ENCODE assay signal across 11 cellular contexts in the genomic region with DNA sequence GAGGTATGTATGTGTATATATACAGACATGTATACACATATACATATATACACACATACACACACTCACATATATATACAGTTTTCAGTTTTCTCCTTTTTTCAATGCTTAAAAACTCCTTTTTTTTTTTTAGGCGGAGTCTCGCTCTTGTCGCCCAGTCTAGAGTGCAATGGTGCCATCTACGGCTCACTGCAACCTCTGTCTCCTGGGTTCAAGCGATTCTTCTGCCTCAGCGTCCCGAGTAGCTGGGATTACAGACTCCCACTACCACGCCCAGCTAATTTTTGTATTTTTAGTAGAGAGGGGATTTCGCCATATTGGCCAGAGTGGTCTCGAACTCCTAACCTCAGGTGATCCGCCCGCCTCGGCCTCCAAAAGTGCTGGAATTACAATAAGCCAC. TPM values are rescaled to one million over a fixed set of nuclear protein-coding genes. Genes with fewer than 3 reads are reported as not detected.
DNase-seq lines count a peak whose midpoint lies in the region; ATAC-seq and TF ChIP-seq lines count a peak whose summit lies in the region.
"Had no signal": no experiment of that assay in that cellular context is flagged by ENCODE, and none has a peak within 500 bp of the region (broad histone marks: within the 10 kb centered on the region; RNA-seq: fewer than 3 reads in every experiment).

No MANE protein-coding gene starts in this region.

- intact Hi-C loops in dorsolateral prefrontal cortex (cut with DNase I): no loop called here

- peaks cover 2% of the 10 kb centered on the region for H3K27me3 ChIP-seq in CD4-positive, CD25-positive, alpha-beta regulatory T cell (ENCODE audit: control insufficient read depth, insufficient read depth, low read length)
- no peaks in the 10 kb centered on the region for H3K27me3 ChIP-seq in dorsolateral prefrontal cortex

- peak in 2 of 3 donors; percentile 45 to 56 for DNase-seq in CD4-positive, CD25-positive, alpha-beta regulatory T cell
- no peak for DNase-seq in SK-N-MC (ENCODE audit: low read depth, low spot score)
- DNase-seq in dorsolateral prefrontal cortex: no peak
- DNase-seq in natural killer cell treated with Interleukin-12 subunit alpha and Interleukin-12 subunit beta and Interleukin-15 and Interleukin-18, amount 100 ng/mL, for 72 hours (ENCODE audit: low spot score): no peak
- no peak for DNase-seq in NCI-H446 treated with DMSO at 0.1 percent for 48 hours (lab: John Stamatoyannopoulos, UW)
- no peak for DNase-seq in effector CD8-positive, alpha-beta T cell (lab: John Stamatoyannopoulos, UW)
- no peak for DNase-seq in anterior cingulate cortex (lab: John Stamatoyannopoulos, UW)
- DNase-seq: DMS 273 treated with DMSO at 0.1 percent for 48 hours had no signal

- no peak for ATAC-seq in CD4-positive, CD25-positive, alpha-beta regulatory T cell (ENCODE audit: low read depth in 2 of 2)
- no peak for ATAC-seq in natural killer cell treated with Interleukin-12 subunit alpha and Interleukin-12 subunit beta and Interleukin-15 and Interleukin-18, amount 100 ng/mL, for 72 hours
- no peak for ATAC-seq in HG02610 (IDR thresholded peaks at IDR 0.05; ENCODE audit: unreplicated experiment)

- H3K4me3 ChIP-seq in CD4-positive, CD25-positive, alpha-beta regulatory T cell (ENCODE audit: low read depth, low read length): peak overlapping the region; percentile 32
- H3K4me3 ChIP-seq in SK-N-MC (peak overlapping the region; percentile 71), dorsolateral prefrontal cortex (peak overlapping the region; percentile 12 to 73 (median 57))

- no peak overlapping the region for H3K9ac ChIP-seq in SK-N-MC (ENCODE audit: insufficient read length)

- H3K36me3 Mint-ChIP-seq in CD4-positive, CD25-positive, alpha-beta regulatory T cell: no peaks in the 10 kb centered on the region
- H3K36me3 Mint-ChIP-seq in natural killer cell treated with Interleukin-12 subunit alpha and Interleukin-12 subunit beta and Interleukin-15 and Interleukin-18, amount 100 ng/mL, for 72 hours: no peaks in the 10 kb centered on the region

- no peaks in the 10 kb centered on the region for H3K9me3 ChIP-seq in CD4-positive, CD25-positive, alpha-beta regulatory T cell (ENCODE audit: control insufficient read depth in 2 of 2, low read length in 2 of 2)
- H3K9me3 ChIP-seq in SK-N-MC (ENCODE audit: low read depth, low read length): no peaks in the 10 kb centered on the region
- H3K9me3 ChIP-seq: neutrophil had no signal

- H3K27me3 Mint-ChIP-seq in CD4-positive, CD25-positive, alpha-beta regulatory T cell: peaks cover 37% of the 10 kb centered on the region
- peaks cover 0 to 16% of the 10 kb centered on the region in 2 donors for H3K27me3 Mint-ChIP-seq in natural killer cell treated with Interleukin-12 subunit alpha and Interleukin-12 subunit beta and Interleukin-15 and Interleukin-18, amount 100 ng/mL, for 72 hours

- peak overlapping the region; percentile 74 to 88 (median 86) for H3K4me3 Mint-ChIP-seq in CD4-positive, CD25-positive, alpha-beta regulatory T cell
- H3K4me3 Mint-ChIP-seq in natural killer cell treated with Interleukin-12 subunit alpha and Interleukin-12 subunit beta and Interleukin-15 and Interleukin-18, amount 100 ng/mL, for 72 hours: peak overlapping the region; percentile 86

- H3K4me1 Mint-ChIP-seq in CD4-positive, CD25-positive, alpha-beta regulatory T cell: peaks cover 0 to 18% (median 7%) of the 10 kb centered on the region in 4 donors
- H3K4me1 Mint-ChIP-seq in natural killer cell treated with Interleukin-12 subunit alpha and Interleukin-12 subunit beta and Interleukin-15 and Interleukin-18, amount 100 ng/mL, for 72 hours (ENCODE audit: low read depth in 2 of 2): peaks cover 10 to 11% of the 10 kb centered on the region in 2 donors

- H3K27ac Mint-ChIP-seq in CD4-positive, CD25-positive, alpha-beta regulatory T cell: peak overlapping the region in 2 of 3 donors; percentile 69 to 85
- H3K27ac Mint-ChIP-seq in natural killer cell treated with Interleukin-12 subunit alpha and Interleukin-12 subunit beta and Interleukin-15 and Interleukin-18, amount 100 ng/mL, for 72 hours: no peak overlapping the region

- peaks cover 7% of the 10 kb centered on the region for H3K4me1 ChIP-seq in CD4-positive, CD25-positive, alpha-beta regulatory T cell (ENCODE audit: control insufficient read depth, insufficient read depth, low read length, poor library complexity, severe bottlenecking)

- no peak for TF ChIP-seq CTCF in dorsolateral prefrontal cortex (IDR thresholded peaks at IDR 0.05 in 54 of 56, conservative IDR thresholded peaks at IDR 0.05 in 2 of 56; ENCODE audit: low read depth in 1 of 56, partially characterized antibody in 56 of 56)

- no peak overlapping the region for H3K27ac ChIP-seq in CD4-positive, CD25-positive, alpha-beta regulatory T cell (ENCODE audit: insufficient read depth, low read length, poor library complexity, severe bottlenecking)
- H3K27ac ChIP-seq in SK-N-MC: no peak overlapping the region
- H3K27ac ChIP-seq in dorsolateral prefrontal cortex: peak overlapping the region in 31 of 59 donors; percentile 7 to 88 (median 67)
- H3K27ac ChIP-seq: epithelial cell of prostate, neutrophil had no signal

- no peaks in the 10 kb centered on the region for H3K9me3 Mint-ChIP-seq in CD4-positive, CD25-positive, alpha-beta regulatory T cell
- H3K9me3 Mint-ChIP-seq in natural killer cell treated with Interleukin-12 subunit alpha and Interleukin-12 subunit beta and Interleukin-15 and Interleukin-18, amount 100 ng/mL, for 72 hours: no peaks in the 10 kb centered on the region

- H3K36me3 ChIP-seq in CD4-positive, CD25-positive, alpha-beta regulatory T cell (ENCODE audit: control insufficient read depth, insufficient read depth, low read length): no peaks in the 10 kb centered on the region
- no peaks in the 10 kb centered on the region for H3K36me3 ChIP-seq in SK-N-MC (ENCODE audit: insufficient read depth, low read length)
- H3K36me3 ChIP-seq: neutrophil had no signal

RNA-seq across cellular contexts. Expression of a gene that starts 27.0 kb away (rescaled TPM):
- total RNA-seq in CD4-positive, CD25-positive, alpha-beta regulatory T cell: not detected
- not detected for polyA plus RNA-seq in CD4-positive, CD25-positive, alpha-beta regulatory T cell
- total RNA-seq in dorsolateral prefrontal cortex: 1 to 10 TPM in 30 of 120 experiments, under 1 TPM in 90; 0.14 to 2.6 (median 0.71) TPM
- not detected for total RNA-seq in natural killer cell treated with Interleukin-12 subunit alpha and Interleukin-12 subunit beta and Interleukin-15 and Interleukin-18, amount 100 ng/mL, for 72 hours

RNA-seq across cellular contexts. Expression of a gene that starts 30.7 kb away (rescaled TPM):
- total RNA-seq in CD4-positive, CD25-positive, alpha-beta regulatory T cell: 21.0 TPM
- polyA plus RNA-seq in CD4-positive, CD25-positive, alpha-beta regulatory T cell: 100 to 1,000 TPM in 2 of 4 donors, 10 to 100 TPM in 2; 56.0 to 121 (median 85.6) TPM
- 1 to 10 TPM in 1 of 120 experiments, under 1 TPM in 54, not detected in 65; 0.13 to 1.1 (median 0.28) TPM for total RNA-seq in dorsolateral prefrontal cortex
- total RNA-seq in natural killer cell treated with Interleukin-12 subunit alpha and Interleukin-12 subunit beta and Interleukin-15 and Interleukin-18, amount 100 ng/mL, for 72 hours: not detected

Comparison
In these comparisons a context has a peak if more than half of its experiments do, and no peak if none do; other contexts are left out.
1. DNase-seq: peak in CD4-positive, CD25-positive, alpha-beta regulatory T cell (2 of 3); none in SK-N-MC (single experiment), dorsolateral prefrontal cortex (0 of 10), natural killer cell treated with Interleukin-12 subunit alpha and Interleukin-12 subunit beta and Interleukin-15 and Interleukin-18, amount 100 ng/mL, for 72 hours (single experiment), NCI-H446 treated with DMSO at 0.1 percent for 48 hours (single experiment), effector CD8-positive, alpha-beta T cell (single experiment) and anterior cingulate cortex (0 of 58).
2. H3K27ac ChIP-seq: peak in dorsolateral prefrontal cortex (31 of 59); none in CD4-positive, CD25-positive, alpha-beta regulatory T cell (single experiment) and SK-N-MC (single experiment).
3. H3K27ac Mint-ChIP-seq: peak in CD4-positive, CD25-positive, alpha-beta regulatory T cell (2 of 3); none in natural killer cell treated with Interleukin-12 subunit alpha and Interleukin-12 subunit beta and Interleukin-15 and Interleukin-18, amount 100 ng/mL, for 72 hours (0 of 2).
4. RNA of a gene that starts 30.7 kb away (total RNA-seq): 21.0 TPM in CD4-positive, CD25-positive, alpha-beta regulatory T cell (single experiment); 0.13 to 1.1 TPM in dorsolateral prefrontal cortex and not detected in natural killer cell treated with Interleukin-12 subunit alpha and Interleukin-12 subunit beta and Interleukin-15 and Interleukin-18, amount 100 ng/mL, for 72 hours; every median in the first group is over 10 times any median in the second.
5. Peak in every context shown above with its lines, with median percentiles within 50 percentile points of each other: H3K4me3 ChIP-seq.